Comparison of ENCODE assay signal across 11 cellular contexts in the genomic region with DNA sequence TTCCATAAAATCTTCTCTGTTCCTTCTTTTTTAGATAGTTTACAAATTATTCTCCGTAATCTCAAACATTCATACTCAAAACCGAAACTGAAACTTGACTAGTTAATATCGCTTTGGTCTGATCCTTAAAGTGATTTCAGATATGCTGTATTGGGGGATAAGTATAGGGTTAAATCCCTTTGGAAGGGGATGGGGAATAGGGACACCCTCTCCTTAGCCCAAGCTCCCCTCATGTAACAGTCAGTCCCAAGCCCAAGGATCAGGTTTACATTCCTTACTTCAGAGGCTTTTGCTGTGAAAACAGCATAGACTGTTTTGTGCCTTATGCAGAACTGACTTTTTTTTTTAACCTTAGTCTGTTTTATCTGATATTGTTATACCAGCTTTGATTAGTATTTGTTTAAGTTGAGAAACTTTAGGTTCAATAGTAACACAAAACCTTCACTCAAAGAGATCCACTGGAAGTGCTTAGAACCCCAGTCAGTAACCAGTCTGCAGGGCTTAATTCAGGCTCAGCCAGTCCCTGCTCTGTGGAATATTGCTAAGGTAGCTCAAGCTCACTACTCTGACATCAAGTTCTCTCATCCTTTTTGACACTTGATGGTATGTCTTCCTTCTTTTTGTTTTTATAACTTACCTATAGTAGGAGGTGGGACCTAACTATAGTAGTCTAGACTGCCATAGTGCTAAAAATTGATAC. TPM values are rescaled to one million over a fixed set of nuclear protein-coding genes. Genes with fewer than 3 reads are reported as not detected.
DNase-seq lines count a peak whose midpoint lies in the region; ATAC-seq, FAIRE-seq and TF ChIP-seq lines count a peak whose summit lies in the region.
"Had no signal": no experiment of that assay in that cellular context is flagged by ENCODE, and none has a peak within 500 bp of the region (broad histone marks: within the 10 kb centered on the region; RNA-seq: fewer than 3 reads in every experiment).

No MANE protein-coding gene starts in this region.

- H3K36me3 Mint-ChIP-seq in activated CD4-positive, alpha-beta T cell treated with anti-CD3 and anti-CD28 coated beads, Interleukin-2, amount 10 ng/mL, durations not matched to agents 7 days and 5 days (ENCODE audit: low read depth) = peaks cover 54% of the 10 kb centered on the region
- peaks cover 43% of the 10 kb centered on the region for H3K36me3 Mint-ChIP-seq in T-cell

- H3K4me3 Mint-ChIP-seq in activated CD4-positive, alpha-beta T cell treated with anti-CD3 and anti-CD28 coated beads, Interleukin-2, amount 10 ng/mL, durations not matched to agents 7 days and 5 days = peak overlapping the region; percentile 67
- peak overlapping the region; percentile 78 to 87 (median 78) for H3K4me3 Mint-ChIP-seq in T-cell
- H3K4me3 Mint-ChIP-seq in stimulated activated naive CD8-positive, alpha-beta T cell treated with anti-CD3 and anti-CD28 coated beads, Interleukin-15, amount 100 ng/mL, for 72 hours = peak overlapping the region; percentile 53 to 68

- H3K27ac ChIP-seq in pancreas = no peak overlapping the region

- H3K27ac Mint-ChIP-seq in activated CD4-positive, alpha-beta T cell treated with anti-CD3 and anti-CD28 coated beads, Interleukin-2, amount 10 ng/mL, durations not matched to agents 7 days and 5 days = peak overlapping the region; percentile 93
- H3K27ac Mint-ChIP-seq in T-cell = peak overlapping the region; percentile 87 to 88
- H3K27ac Mint-ChIP-seq in stimulated activated naive CD8-positive, alpha-beta T cell treated with anti-CD3 and anti-CD28 coated beads, Interleukin-15, amount 100 ng/mL, for 72 hours = peak overlapping the region; percentile 20 to 67

- no peaks in the 10 kb centered on the region for H3K9me3 ChIP-seq in pancreas

- peaks cover 0 to 32% (median 5%) of the 10 kb centered on the region in 3 donors for H3K36me3 ChIP-seq in pancreas

- no peaks in the 10 kb centered on the region for H3K9me3 Mint-ChIP-seq in activated CD4-positive, alpha-beta T cell treated with anti-CD3 and anti-CD28 coated beads, Interleukin-2, amount 10 ng/mL, durations not matched to agents 7 days and 5 days
- no peaks in the 10 kb centered on the region for H3K9me3 Mint-ChIP-seq in T-cell
- no peaks in the 10 kb centered on the region for H3K9me3 Mint-ChIP-seq in stimulated activated naive CD8-positive, alpha-beta T cell treated with anti-CD3 and anti-CD28 coated beads, Interleukin-15, amount 100 ng/mL, for 72 hours

- ATAC-seq in T-cell (replicated peaks in 1 of 4) (peak in 3 of 4 experiments; percentile 46 to 66 (median 58)), pancreas (no peak), GM19324 (IDR thresholded peaks at IDR 0.05; ENCODE audit: low FRiP score, unreplicated experiment) (no peak)
- ATAC-seq in stimulated activated naive CD8-positive, alpha-beta T cell treated with anti-CD3 and anti-CD28 coated beads, Interleukin-15, amount 100 ng/mL, for 72 hours = no peak

- no peaks in the 10 kb centered on the region for H3K27me3 ChIP-seq in pancreas

- H3K27me3 Mint-ChIP-seq in activated CD4-positive, alpha-beta T cell treated with anti-CD3 and anti-CD28 coated beads, Interleukin-2, amount 10 ng/mL, durations not matched to agents 7 days and 5 days = no peaks in the 10 kb centered on the region
- no peaks in the 10 kb centered on the region for H3K27me3 Mint-ChIP-seq in T-cell
- no peaks in the 10 kb centered on the region for H3K27me3 Mint-ChIP-seq in stimulated activated naive CD8-positive, alpha-beta T cell treated with anti-CD3 and anti-CD28 coated beads, Interleukin-15, amount 100 ng/mL, for 72 hours

- no peak for FAIRE-seq in pancreas (lab: Jason Lieb, UNC)

- TF ChIP-seq CTCF in fibroblast of villous mesenchyme (IDR thresholded peaks at IDR 0.05; ENCODE audit: insufficient read depth, low read depth, low read length) (no peak), pancreas (IDR thresholded peaks at IDR 0.05) (no peak), lower leg skin (IDR thresholded peaks at IDR 0.05) (no peak)

- CTCF ChIA-PET in activated CD4-positive, alpha-beta T cell treated with anti-CD3 and anti-CD28 coated beads, Interleukin-2, amount 10 ng/mL, durations not matched to agents 7 days and 5 days (lab: Charles Lee) = interaction anchor here (0.9 to 1.7 kb wide), 2 partner anchors 10 kb away, joined by 3 to 11 read pairs; a partner anchor contains a TSS
- CTCF ChIA-PET in T-cell (lab: Charles Lee) = interaction anchor here in 1 of 2 donors (0.6 to 2.1 kb wide), 4 partner anchors 10 to 592 kb away, joined by 3 to 12 read pairs (median 3); a partner anchor contains a TSS

- H3K4me3 ChIP-seq in fibroblast of villous mesenchyme (ENCODE audit: low read depth, low read length) (peak overlapping the region; percentile 44), pancreas (no peak overlapping the region), lower leg skin (ENCODE audit: low read depth, poor library complexity, severe bottlenecking) (no peak overlapping the region)

- no peak for TF ChIP-seq POLR2A in lower leg skin (IDR thresholded peaks at IDR 0.05)

- POLR2A ChIA-PET in activated CD4-positive, alpha-beta T cell treated with anti-CD3 and anti-CD28 coated beads, Interleukin-2, amount 10 ng/mL, durations not matched to agents 7 days and 5 days (lab: Charles Lee) = no interaction called here
- POLR2A ChIA-PET in T-cell (lab: Charles Lee) = interaction anchor here (0.5 to 1.7 kb wide), 6 partner anchors 10 to 1221 kb away, joined by 3 to 12 read pairs (median 4); a partner anchor contains a TSS

- intact Hi-C loops in pancreas (cut with DNase I) (no loop called here), lower leg skin (cut with DNase I; ENCODE audit: low total_unique reads) (no loop called here)

- peaks cover 30% of the 10 kb centered on the region for H3K4me1 Mint-ChIP-seq in activated CD4-positive, alpha-beta T cell treated with anti-CD3 and anti-CD28 coated beads, Interleukin-2, amount 10 ng/mL, durations not matched to agents 7 days and 5 days
- H3K4me1 Mint-ChIP-seq in T-cell = peaks cover 31 to 45% (median 44%) of the 10 kb centered on the region in 3 donors
- peaks cover 30% of the 10 kb centered on the region for H3K4me1 Mint-ChIP-seq in stimulated activated naive CD8-positive, alpha-beta T cell treated with anti-CD3 and anti-CD28 coated beads, Interleukin-15, amount 100 ng/mL, for 72 hours

- H3K4me1 ChIP-seq in pancreas = no peaks in the 10 kb centered on the region

- 89 to 90% methylated on average over 3 of the region's 3 CpGs for WGBS in pancreas, 2 donors
- WGBS in lower leg skin, 2 donors = 74 to 89% methylated on average over 3 of the region's 3 CpGs

- DNase-seq in activated CD4-positive, alpha-beta T cell treated with anti-CD3 and anti-CD28 coated beads, Interleukin-2, amount 10 ng/mL, durations not matched to agents 7 days and 5 days = no peak
- no peak for DNase-seq in activated CD4-positive, alpha-beta T cell treated with anti-CD3 and anti-CD28 coated beads for 4 hours
- DNase-seq in T-cell (peak in 1 of 34 experiments; percentile 17), fibroblast of villous mesenchyme (ENCODE audit: low read depth) (no peak), pancreas (no peak), lower leg skin (ENCODE audit: low spot score in 2 of 2) (no peak)
- no peak for DNase-seq in stimulated activated naive CD8-positive, alpha-beta T cell treated with anti-CD3 and anti-CD28 coated beads, Interleukin-15, amount 100 ng/mL, for 72 hours
- DNase-seq: activated gamma-delta T cell, NCI-H1048 had no signal

RNA-seq across cellular contexts. Expression of a gene that starts 10.5 kb away (rescaled TPM):
- total RNA-seq in activated CD4-positive, alpha-beta T cell treated with anti-CD3 and anti-CD28 coated beads, Interleukin-2, amount 10 ng/mL, durations not matched to agents 7 days and 5 days = 10 to 100 TPM in 1 of 2 experiments, 1 to 10 TPM in 1; 9.6 to 10.5 TPM
- total RNA-seq in T-cell (10 to 100 TPM in 4 of 5 donors, 1 to 10 TPM in 1; 8.6 to 16.1 (median 12.5) TPM), fibroblast of villous mesenchyme (3.5 TPM in 2 replicates), pancreas (1 to 10 TPM; 3.2 to 4.4 (median 3.6) TPM), lower leg skin (1 to 10 TPM in 3 of 4 donors, under 1 TPM in 1; 0.84 to 7.2 (median 1.9) TPM)
- 1 to 10 TPM; 2.5 to 3.7 TPM for polyA plus RNA-seq in pancreas

RNA-seq across cellular contexts. Expression of a gene that starts 38.1 kb away (rescaled TPM):
- not detected for total RNA-seq in activated CD4-positive, alpha-beta T cell treated with anti-CD3 and anti-CD28 coated beads, Interleukin-2, amount 10 ng/mL, durations not matched to agents 7 days and 5 days
- total RNA-seq in T-cell (not detected), fibroblast of villous mesenchyme (not detected in 2 replicates), pancreas (not detected), lower leg skin (not detected)
- not detected for polyA plus RNA-seq in pancreas
- total RNA-seq: A673 had no signal

Comparison
In these comparisons a context has a peak if more than half of its experiments do, and no peak if none do; other contexts are left out.
1. ATAC-seq: peak in T-cell (3 of 4); none in stimulated activated naive CD8-positive, alpha-beta T cell treated with anti-CD3 and anti-CD28 coated beads, Interleukin-15, amount 100 ng/mL, for 72 hours (single experiment), pancreas (0 of 4) and GM19324 (single experiment).
2. Peak in every context shown above with its lines, with median percentiles within 50 percentile points of each other: H3K27ac Mint-ChIP-seq and H3K4me3 Mint-ChIP-seq.